25 cellular contexts compared by ENCODE assay signal in the genomic region with DNA sequence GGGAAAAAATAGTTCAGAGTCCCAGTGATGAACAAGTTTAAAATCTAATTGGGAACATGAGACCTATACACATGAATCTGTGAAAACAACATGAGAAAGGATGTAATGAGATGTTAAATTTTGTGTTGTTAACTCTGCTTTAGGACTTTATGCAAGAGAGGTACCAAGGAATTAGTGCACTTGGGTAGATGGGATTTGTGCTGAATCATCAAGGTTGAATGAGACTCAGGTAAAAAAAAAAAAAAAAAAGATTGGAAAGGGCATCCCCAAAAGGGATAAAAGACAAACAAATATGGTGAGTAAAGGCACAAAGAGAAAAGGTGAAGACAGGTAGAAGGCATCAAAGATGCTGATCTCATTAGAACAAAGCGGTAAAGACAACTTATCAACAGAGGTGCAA.
A peak's percentile ranks its signal among the peaks of the same experiment; 100 is the strongest.
DNase-seq lines count a peak whose midpoint lies in the region; ATAC-seq, FAIRE-seq and TF ChIP-seq lines count a peak whose summit lies in the region.
"Had no signal": no experiment of that assay in that cellular context is flagged by ENCODE, and none has a peak within 500 bp of the region (broad histone marks: within the 10 kb centered on the region; RNA-seq: fewer than 3 reads in every experiment).

No MANE protein-coding gene starts in this region.

- FAIRE-seq in HepG2 (lab: Jason Lieb, UNC) (no peak), HTR-8/SVneo (lab: Jason Lieb, UNC) (peak; percentile 89)
- FAIRE-seq: A204.1, GM12878, GM12892, GM18507 had no signal

- in situ Hi-C loops in HepG2 (cut with HindIII; ENCODE audit: extremely low pct_ligation_motif_present, low pct_unique_long_range_greater_than_20kb), result no loop called here

- CTCF ChIA-PET in HepG2 (lab: Yijun Ruan, JAX; ENCODE audit: low intra/inter-chr PET ratio, low total read pairs), result no interaction called here

- no peak for TF ChIP-seq RAD21 in HepG2 (CRISPR knock-in tag; IDR thresholded peaks at IDR 0.05)

- DNase-seq in HepG2 (ENCODE audit: low spot score), result no peak
- DNase-seq in right lobe of liver, result no peak
- DNase-seq in HTR-8/SVneo (ENCODE audit: insufficient read length, low spot score), result no peak
- DNase-seq in CD1c-positive myeloid dendritic cell (ENCODE audit: extremely low spot score), result no peak
- no peak for DNase-seq in natural killer cell
- DNase-seq: 8988T; AML-193; CD4-positive, alpha-beta memory T cell; CD4-positive, CD25-positive, alpha-beta regulatory T cell; CD8-positive, alpha-beta memory T cell; COR-L47; DMS 273 treated with DMSO at 0.1 percent for 48 hours; DMS153; DMS53; DMS79; DND-41; EL; GDM1 had no signal

- no peaks in the 10 kb centered on the region for H3K27me3 Mint-ChIP-seq in natural killer cell (ENCODE audit: low read depth in 2 of 2)
- H3K27me3 Mint-ChIP-seq: B cell; CD4-positive, alpha-beta memory T cell; CD4-positive, CD25-positive, alpha-beta regulatory T cell; CD8-positive, alpha-beta memory T cell had no signal

- no peak overlapping the region for H3K4me2 ChIP-seq in HepG2 (ENCODE audit: low read depth, low read length)
- H3K4me2 ChIP-seq: BLaER1 treated with 17β-estradiol and CSF1 and Interleukin-3, amounts not matched to agents 10 nM and 100 nM had no signal

- TF ChIP-seq EP300 in HepG2 (IDR thresholded peaks at IDR 0.05; ENCODE audit: low read depth in 2 of 2, low read length in 2 of 2) (no peak), HepG2 (CRISPR knock-in tag; IDR thresholded peaks at IDR 0.05; ENCODE audit: borderline replicate concordance) (no peak)

- no peak overlapping the region for H2AFZ ChIP-seq in HepG2 (ENCODE audit: low read length)

- no peak overlapping the region for H3K27ac ChIP-seq in HepG2 (ENCODE audit: extremely low read length, insufficient read depth, low read length)
- H3K27ac ChIP-seq in right lobe of liver, result no peak overlapping the region
- H3K27ac ChIP-seq: BLaER1 treated with 17β-estradiol and CSF1 and Interleukin-3, amounts not matched to agents 10 nM and 100 nM; C4-2B had no signal

- no peaks in the 10 kb centered on the region for H4K20me1 ChIP-seq in HepG2 (ENCODE audit: insufficient read depth, low read length)
- H4K20me1 ChIP-seq: BLaER1 treated with 17β-estradiol and CSF1 and Interleukin-3, amounts not matched to agents 10 nM and 100 nM had no signal

- POLR2A ChIA-PET in HepG2 (lab: Yijun Ruan, JAX), result no interaction called here

- no peaks in the 10 kb centered on the region for H3K36me3 Mint-ChIP-seq in natural killer cell
- H3K36me3 Mint-ChIP-seq: CD4-positive, alpha-beta memory T cell; CD4-positive, CD25-positive, alpha-beta regulatory T cell; CD8-positive, alpha-beta memory T cell had no signal

- TF ChIP-seq CTCF in HepG2 (CRISPR knock-in tag; IDR thresholded peaks at IDR 0.05), result no peak
- TF ChIP-seq CTCF in right lobe of liver (IDR thresholded peaks at IDR 0.05), result no peak
- no peak for TF ChIP-seq CTCF in natural killer cell (IDR thresholded peaks at IDR 0.05)

- no peaks in the 10 kb centered on the region for H3K4me1 ChIP-seq in HepG2 (ENCODE audit: insufficient read depth, low read length)
- H3K4me1 ChIP-seq in right lobe of liver, result no peaks in the 10 kb centered on the region
- H3K4me1 ChIP-seq: BLaER1 treated with 17β-estradiol and CSF1 and Interleukin-3, amounts not matched to agents 10 nM and 100 nM had no signal

- intact Hi-C loops in HepG2 (cut with micrococcal nuclease; ENCODE audit: unreplicated experiment), result no loop called here
- intact Hi-C loops in right lobe of liver (cut with DNase I), result no loop called here
- intact Hi-C loops in natural killer cell (cut with micrococcal nuclease), result no loop called here

- ATAC-seq in HepG2 (no peak), right lobe of liver (no peak), natural killer cell (no peak)
- ATAC-seq: GM12878 had no signal

- H3K4me1 Mint-ChIP-seq in natural killer cell, result no peaks in the 10 kb centered on the region
- H3K4me1 Mint-ChIP-seq: B cell; CD4-positive, alpha-beta memory T cell; CD4-positive, CD25-positive, alpha-beta regulatory T cell; CD8-positive, alpha-beta memory T cell had no signal

- H3K36me3 ChIP-seq in HepG2 (replicated peaks in 1 of 2; ENCODE audit: control insufficient read depth in 1 of 2, insufficient read depth in 2 of 2, low read length in 2 of 2), result no peaks in the 10 kb centered on the region
- H3K36me3 ChIP-seq in right lobe of liver, result no peaks in the 10 kb centered on the region
- H3K36me3 ChIP-seq: BLaER1 treated with 17β-estradiol and CSF1 and Interleukin-3, amounts not matched to agents 10 nM and 100 nM had no signal

- no peaks in the 10 kb centered on the region for H3K79me2 ChIP-seq in HepG2 (ENCODE audit: insufficient read depth, low read length)

- no TSS peak for BruUV-seq in HepG2 (replicated peaks; lab: Mats Ljungman, UMichigan)

- TF ChIP-seq POLR2A in HepG2 (IDR thresholded peaks at IDR 0.05; ENCODE audit: insufficient read depth in 1 of 2, low read depth in 2 of 2, low read length in 2 of 2) (no peak), right lobe of liver (IDR thresholded peaks at IDR 0.05) (no peak)

- WGBS in HepG2 (ENCODE audit: low lambda C conversion rate), result 19% methylated on average over 1 of the region's 1 CpG
- WGBS in right lobe of liver (ENCODE audit: insufficient coverage, low coverage, low lambda C conversion rate, missing lambda C conversion rate), result 79% methylated on average over 1 of the region's 1 CpG

- H3K4me3 ChIP-seq in HepG2 (replicated peaks in 1 of 3; ENCODE audit: insufficient read depth in 1 of 3, low read depth in 2 of 3, low read length in 3 of 3) (no peak overlapping the region), right lobe of liver (no peak overlapping the region)
- H3K4me3 ChIP-seq: BLaER1 treated with 17β-estradiol and CSF1 and Interleukin-3, amounts not matched to agents 10 nM and 100 nM; GM12878 had no signal

- H3K9me3 ChIP-seq in HepG2 (ENCODE audit: low read length) (peaks cover 98% of the 10 kb centered on the region), right lobe of liver (no peaks in the 10 kb centered on the region)
- H3K9me3 ChIP-seq: BLaER1 treated with 17β-estradiol and CSF1 and Interleukin-3, amounts not matched to agents 10 nM and 100 nM had no signal

- H3K9me3 Mint-ChIP-seq in natural killer cell, result peaks cover 2 to 5% of the 10 kb centered on the region in 2 donors

- H3K27me3 ChIP-seq in HepG2 (ENCODE audit: control insufficient read depth in 1 of 2, insufficient read depth in 2 of 2, low read length in 2 of 2), result no peaks in the 10 kb centered on the region
- H3K27me3 ChIP-seq in right lobe of liver, result no peaks in the 10 kb centered on the region
- H3K27me3 ChIP-seq: BLaER1 treated with 17β-estradiol and CSF1 and Interleukin-3, amounts not matched to agents 10 nM and 100 nM had no signal

- no peak overlapping the region for H3K9ac ChIP-seq in HepG2 (ENCODE audit: insufficient read depth, low read depth, low read length)
- H3K9ac ChIP-seq: BLaER1 treated with 17β-estradiol and CSF1 and Interleukin-3, amounts not matched to agents 10 nM and 100 nM had no signal

- H3K4me3 Mint-ChIP-seq in natural killer cell, result no peak overlapping the region
- H3K4me3 Mint-ChIP-seq: B cell; CD4-positive, alpha-beta memory T cell; CD4-positive, CD25-positive, alpha-beta regulatory T cell; CD8-positive, alpha-beta memory T cell had no signal

- H3K27ac Mint-ChIP-seq in natural killer cell, result no peak overlapping the region
- H3K27ac Mint-ChIP-seq: B cell; CD4-positive, alpha-beta memory T cell; CD4-positive, CD25-positive, alpha-beta regulatory T cell; CD8-positive, alpha-beta memory T cell had no signal

TF ChIP-seq in HepG2, 621 proteins besides CTCF, POLR2A, EP300 and RAD21:
- TF ChIP-seq MAFK (conservative IDR thresholded peaks at IDR 0.05 in 1 of 2, IDR thresholded peaks at IDR 0.05 in 1 of 2; ENCODE audit: low read length in 2 of 2) (peak; percentile 52 to 80; a peak in 3 of 4 replicates), MAFF (IDR thresholded peaks at IDR 0.05; ENCODE audit: low read depth, low read length) (peak; percentile 74), ZNF251 (CRISPR knock-in tag; IDR thresholded peaks at IDR 0.05) (no peak)
